Comparison of ENCODE assay signal across 1 cellular context in genomic region chr3:177263615-177264365, GRCh38.
TF ChIP-seq lines count a peak whose summit lies in the region.

No MANE protein-coding gene starts in this region.

TF ChIP-seq in GM23338, 12 proteins besides CTCF, POLR2A, EP300 and RAD21 (continued from another document):
- TF ChIP-seq ZNF114 (CRISPR knock-in tag; IDR thresholded peaks at IDR 0.05) (no peak), JUNB (IDR thresholded peaks at IDR 0.05; ENCODE audit: unreplicated experiment) (no peak), CREB1 (CRISPR knock-in tag; IDR thresholded peaks at IDR 0.05; ENCODE audit: low read depth) (no peak), EZH2phosphoT487 (IDR thresholded peaks at IDR 0.05; ENCODE audit: unreplicated experiment) (no peak), ZNF462 (CRISPR knock-in tag; IDR thresholded peaks at IDR 0.05) (no peak), STAT1 (IDR thresholded peaks at IDR 0.05; ENCODE audit: unreplicated experiment) (no peak), ZNF331 (CRISPR knock-in tag; IDR thresholded peaks at IDR 0.05; ENCODE audit: low read depth) (no peak), POLR2AphosphoS5 (IDR thresholded peaks at IDR 0.05; ENCODE audit: low read depth) (no peak)
